Comparison of ENCODE assay signal across 40 cellular contexts in the genomic region with DNA sequence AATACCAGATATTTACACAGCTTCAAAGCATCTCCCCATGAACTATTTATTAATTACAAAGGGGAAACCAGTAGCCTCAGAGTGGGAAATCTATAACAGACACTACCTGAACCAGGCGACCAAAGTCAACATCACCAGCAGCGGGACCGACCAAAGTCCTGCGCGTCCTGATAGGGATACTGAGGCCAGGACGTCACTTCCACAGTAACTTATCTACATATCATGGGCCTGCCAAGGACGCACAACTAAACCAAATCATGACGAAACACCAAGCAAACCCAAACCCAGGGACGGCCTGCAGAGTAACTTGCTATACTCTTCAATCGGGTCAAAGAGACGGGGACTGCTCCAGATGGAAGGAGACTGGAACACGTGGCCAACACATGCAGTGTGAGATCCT. TPM values are rescaled to one million over a fixed set of nuclear protein-coding genes. Genes with fewer than 3 reads are reported as not detected.
"Had no signal": no experiment of that assay in that cellular context is flagged by ENCODE, and none has a peak within 500 bp of the region (broad histone marks: within the 10 kb centered on the region; RNA-seq: fewer than 3 reads in every experiment).

No MANE protein-coding gene starts in this region.

- H3K9me3 Mint-ChIP-seq: activated CD4-positive, alpha-beta T cell treated with anti-CD3 and anti-CD28 coated beads, Interleukin-2, amount 10 ng/mL, durations not matched to agents 24 days and 14 days; activated CD8-positive, alpha-beta T cell treated with anti-CD3 and anti-CD28 coated beads for 36 hours; activated naive CD4-positive, alpha-beta T cell treated with anti-CD3 and anti-CD28 coated beads, Interleukin-2, amount 50 U/mL, for 72 hours; activated T-cell treated with anti-CD3 and anti-CD28 coated beads, Interleukin-2, amount 50 U/mL, for 4 hours; activated T-helper 1 cell treated with anti-CD3 and anti-CD28 coated beads, Interleukin-12 subunit alpha, Interleukin-12 subunit beta, Interleukin-2, Interleukin-4 antibody, amounts not matched to agents 30 ng/mL and 10 ng/mL and 1 ng/mL, durations not matched to agents 14 hours and 24 hours and 36 hours; activated T-helper 17 cell treated with anti-CD3 and anti-CD28 coated beads, Interleukin-2, amount 50 U/mL, for 72 hours; central memory CD8-positive, alpha-beta T cell; T-helper 2 cell treated with Interferon-gamma antibody and Interleukin-4, amounts not matched to agents 5 μg/mL and 100 μg/mL, for 36 hours had no signal

- FAIRE-seq: bronchial epithelial cell, TTC549 had no signal

- H3K36me3 ChIP-seq: adrenal gland, ascending aorta, cardiac muscle cell had no signal

- ATAC-seq: activated CD8-positive, alpha-beta T cell treated with anti-CD3 and anti-CD28 coated beads for 36 hours; activated naive CD4-positive, alpha-beta T cell treated with anti-CD3 and anti-CD28 coated beads, Interleukin-2, amount 50 U/mL, for 72 hours; activated T-cell treated with anti-CD3 and anti-CD28 coated beads, Interleukin-2, amount 50 U/mL, for 4 hours; activated T-cell treated with anti-CD3 and anti-CD28 coated beads, Interleukin-2, amount 50 U/mL, for 72 hours; activated T-helper 17 cell treated with anti-CD3 and anti-CD28 coated beads, Interleukin-2, amount 50 U/mL, for 72 hours had no signal

- DNase-seq: activated B cell treated with CpG ODN at 0.5 μM for 24 hours; activated CD4-positive, alpha-beta memory T cell treated with anti-CD3 and anti-CD28 coated beads for 36 hours; activated CD4-positive, alpha-beta T cell treated with anti-CD3 and anti-CD28 coated beads for 4 hours; activated CD4-positive, alpha-beta T cell treated with anti-CD3 and anti-CD28 coated beads, Interleukin-2, amount 10 ng/mL, durations not matched to agents 24 days and 14 days; activated CD4-positive, alpha-beta T cell treated with anti-CD3 and anti-CD28 coated beads, Interleukin-2, amount 50 U/mL, for 1 hour; activated CD4-positive, alpha-beta T cell treated with anti-CD3 and anti-CD28 coated beads, Interleukin-2, amount 50 U/mL, for 4 hours; activated CD4-positive, CD25-positive, alpha-beta regulatory T cell treated with anti-CD3 and anti-CD28 coated beads, Interleukin-2, amount 50 U/mL, for 72 hours; activated CD8-positive, alpha-beta memory T cell treated with anti-CD3 and anti-CD28 coated beads, Interleukin-2, amount 50 U/mL, for 4 hours; activated CD8-positive, alpha-beta T cell treated with anti-CD3 and anti-CD28 coated beads for 36 hours; activated effector memory CD4-positive, alpha-beta T cell treated with anti-CD3 and anti-CD28 coated beads, Interleukin-2, amount 50 U/mL, for 16 hours; activated gamma-delta T cell treated with Interleukin-2 at 50 U/mL for 16 hours; activated naive CD4-positive, alpha-beta T cell; activated naive CD4-positive, alpha-beta T cell treated with anti-CD3 and anti-CD28 coated beads for 36 hours; activated naive CD4-positive, alpha-beta T cell treated with anti-CD3 and anti-CD28 coated beads, Interleukin-2, amount 50 U/mL, for 16 hours; activated naive CD8-positive, alpha-beta T cell treated with anti-CD3 and anti-CD28 coated beads for 36 hours; activated T-cell treated with anti-CD3 and anti-CD28 coated beads for 4 hours; activated T-cell treated with anti-CD3 and anti-CD28 coated beads, Interleukin-2, amount 50 U/mL, for 1 hour; activated T-cell treated with anti-CD3 and anti-CD28 coated beads, Interleukin-2, amount 50 U/mL, for 4 hours; activated T-cell treated with anti-CD3 and anti-CD28 coated beads, Interleukin-2, amount 50 U/mL, for 72 hours; amniotic stem cell; anterior cingulate cortex; caudate nucleus; cerebellar nuclear complex; T-helper 1 cell; T-helper 2 cell; T-helper 9 cell had no signal

- H3K4me1 Mint-ChIP-seq: activated B cell treated with CpG ODN at 0.5 μM for 24 hours; activated CD4-positive, alpha-beta T cell treated with anti-CD3 and anti-CD28 coated beads, Interleukin-2, amount 10 ng/mL, durations not matched to agents 24 days and 14 days; activated naive CD8-positive, alpha-beta T cell treated with anti-CD3 and anti-CD28 coated beads for 36 hours; activated T-helper 17 cell treated with anti-CD3 and anti-CD28 coated beads, Interleukin-2, amount 50 U/mL, for 72 hours; brain; central memory CD8-positive, alpha-beta T cell had no signal

- H3K27ac ChIP-seq: adrenal gland, ascending aorta, cardiac muscle cell, VCaP had no signal

- H3K4me3 ChIP-seq: adrenal gland, ascending aorta, cardiac muscle cell had no signal

- H3K4me3 Mint-ChIP-seq: activated B cell treated with CpG ODN at 0.5 μM for 24 hours; activated CD4-positive, alpha-beta memory T cell treated with anti-CD3 and anti-CD28 coated beads for 36 hours; activated CD4-positive, alpha-beta T cell treated with anti-CD3 and anti-CD28 coated beads, Interleukin-2, amount 10 ng/mL, durations not matched to agents 24 days and 14 days; activated CD8-positive, alpha-beta T cell treated with anti-CD3 and anti-CD28 coated beads for 36 hours; activated naive CD4-positive, alpha-beta T cell treated with anti-CD3 and anti-CD28 coated beads for 36 hours; activated naive CD8-positive, alpha-beta T cell treated with anti-CD3 and anti-CD28 coated beads for 36 hours; activated T-cell treated with anti-CD3 and anti-CD28 coated beads, Interleukin-2, amount 50 U/mL, for 4 hours; activated T-cell treated with anti-CD3 and anti-CD28 coated beads, Interleukin-2, amount 50 U/mL, for 72 hours; activated T-helper 1 cell treated with anti-CD3 and anti-CD28 coated beads, Interleukin-12 subunit alpha, Interleukin-12 subunit beta, Interleukin-2, Interleukin-4 antibody, amounts not matched to agents 30 ng/mL and 10 ng/mL and 1 ng/mL, durations not matched to agents 14 hours and 24 hours and 36 hours; activated T-helper 17 cell treated with anti-CD3 and anti-CD28 coated beads, Interleukin-2, amount 50 U/mL, for 72 hours; brain; central memory CD8-positive, alpha-beta T cell; T-helper 1 cell treated with Interleukin-12 subunit alpha and Interleukin-12 subunit beta and Interleukin-4 antibody, amounts not matched to agents 30 μg/mL and 1 μg/mL, for 36 hours; T-helper 2 cell treated with Interferon-gamma antibody and Interleukin-4, amounts not matched to agents 5 μg/mL and 100 μg/mL, for 36 hours had no signal

- H3K4me1 ChIP-seq: adrenal gland, ascending aorta had no signal

- H3K36me3 Mint-ChIP-seq: activated CD4-positive, alpha-beta memory T cell treated with anti-CD3 and anti-CD28 coated beads for 36 hours; activated naive CD8-positive, alpha-beta T cell treated with anti-CD3 and anti-CD28 coated beads for 36 hours; brain had no signal

- H3K27me3 ChIP-seq: ascending aorta, cardiac muscle cell had no signal

- H3K9me3 ChIP-seq: adrenal gland had no signal

- H3K27me3 Mint-ChIP-seq: activated CD4-positive, alpha-beta T cell treated with anti-CD3 and anti-CD28 coated beads, Interleukin-2, amount 10 ng/mL, durations not matched to agents 24 days and 14 days had no signal

- H3K27ac Mint-ChIP-seq: activated B cell treated with CpG ODN at 0.5 μM for 24 hours; activated CD4-positive, alpha-beta memory T cell treated with anti-CD3 and anti-CD28 coated beads for 36 hours; activated CD4-positive, alpha-beta T cell treated with anti-CD3 and anti-CD28 coated beads, Interleukin-2, amount 10 ng/mL, durations not matched to agents 24 days and 14 days; activated CD8-positive, alpha-beta T cell treated with anti-CD3 and anti-CD28 coated beads for 36 hours; activated naive CD4-positive, alpha-beta T cell treated with anti-CD3 and anti-CD28 coated beads for 36 hours; activated naive CD4-positive, alpha-beta T cell treated with anti-CD3 and anti-CD28 coated beads, Interleukin-2, amount 50 U/mL, for 72 hours; activated naive CD8-positive, alpha-beta T cell treated with anti-CD3 and anti-CD28 coated beads for 36 hours; activated T-cell treated with anti-CD3 and anti-CD28 coated beads, Interleukin-2, amount 50 U/mL, for 72 hours; activated T-helper 1 cell treated with anti-CD3 and anti-CD28 coated beads, Interleukin-12 subunit alpha, Interleukin-12 subunit beta, Interleukin-2, Interleukin-4 antibody, amounts not matched to agents 30 ng/mL and 10 ng/mL and 1 ng/mL, durations not matched to agents 14 hours and 24 hours and 36 hours; activated T-helper 17 cell treated with anti-CD3 and anti-CD28 coated beads, Interleukin-2, amount 50 U/mL, for 72 hours; brain; T-helper 1 cell treated with Interleukin-12 subunit alpha and Interleukin-12 subunit beta and Interleukin-4 antibody, amounts not matched to agents 30 μg/mL and 1 μg/mL, for 36 hours; T-helper 2 cell treated with Interferon-gamma antibody and Interleukin-4, amounts not matched to agents 5 μg/mL and 100 μg/mL, for 36 hours had no signal

RNA-seq across cellular contexts. Expression of gene RIMBP2, which starts 26.0 kb away (rescaled TPM):
- total RNA-seq: activated B cell treated with CpG ODN at 0.5 μM for 24 hours; activated CD4-positive, alpha-beta T cell treated with anti-CD3 and anti-CD28 coated beads, Interleukin-2, amount 10 ng/mL, durations not matched to agents 24 days and 14 days; activated CD8-positive, alpha-beta memory T cell treated with anti-CD3 and anti-CD28 coated beads for 36 hours; activated CD8-positive, alpha-beta T cell treated with anti-CD3 and anti-CD28 coated beads for 36 hours; activated naive CD4-positive, alpha-beta T cell treated with anti-CD3 and anti-CD28 coated beads for 36 hours; activated naive CD4-positive, alpha-beta T cell treated with anti-CD3 and anti-CD28 coated beads, Interleukin-2, amount 50 U/mL, for 72 hours; activated naive CD8-positive, alpha-beta T cell treated with anti-CD3 and anti-CD28 coated beads for 36 hours; activated T-cell treated with anti-CD3 and anti-CD28 coated beads, Interleukin-2, amount 50 U/mL, for 4 hours; activated T-helper 1 cell treated with anti-CD3 and anti-CD28 coated beads, Interleukin-12 subunit alpha, Interleukin-12 subunit beta, Interleukin-2, Interleukin-4 antibody, amounts not matched to agents 30 ng/mL and 10 ng/mL and 1 ng/mL, durations not matched to agents 14 hours and 24 hours and 36 hours; ascending aorta; bronchial epithelial cell had no signal
